15 cellular contexts compared by ENCODE assay signal in the genomic region with DNA sequence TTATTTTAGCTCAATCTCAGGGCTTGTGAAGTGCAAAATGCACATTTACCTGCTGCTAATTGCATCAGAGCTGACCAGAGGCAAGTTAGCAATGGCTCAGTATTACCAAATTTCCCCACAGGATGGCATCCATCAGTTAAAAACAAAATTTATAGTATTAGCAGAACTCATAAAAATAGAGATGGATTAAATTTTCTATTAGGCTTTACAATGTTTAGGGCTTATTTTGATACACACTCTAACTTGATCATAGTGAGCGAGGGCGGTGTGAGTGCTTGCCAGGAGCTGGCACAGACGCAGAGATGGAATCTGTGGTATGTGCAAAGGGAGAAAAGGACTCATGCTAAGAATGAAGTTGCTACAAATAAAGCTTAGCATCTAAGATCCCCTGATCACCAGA.
DNase-seq lines count a peak whose midpoint lies in the region; ATAC-seq and TF ChIP-seq lines count a peak whose summit lies in the region.
"Had no signal": no experiment of that assay in that cellular context is flagged by ENCODE, and none has a peak within 500 bp of the region (broad histone marks: within the 10 kb centered on the region; RNA-seq: fewer than 3 reads in every experiment).

No MANE protein-coding gene starts in this region.

- H3K27ac ChIP-seq in H9 (ENCODE audit: insufficient read length, low read depth, low read length) = no peak overlapping the region
- peak overlapping the region; percentile 21 to 63 (median 26) for H3K27ac ChIP-seq in sigmoid colon

- H2BK12ac ChIP-seq in H9 (ENCODE audit: insufficient read length, low read depth, low read length) = no peak overlapping the region

- H3K14ac ChIP-seq in H9 (ENCODE audit: insufficient read depth, low read length) = no peak overlapping the region

- H2AK5ac ChIP-seq in H9 (ENCODE audit: insufficient read length, low read length) = no peak overlapping the region

- intact Hi-C loops in left ventricle myocardium superior (cut with micrococcal nuclease) (no loop called here), sigmoid colon (cut with DNase I) (no loop called here), natural killer cell (cut with micrococcal nuclease) (no loop called here)

- H3K18ac ChIP-seq in H9 (ENCODE audit: insufficient read length, low read depth, low read length) = no peak overlapping the region

- H3K9me3 ChIP-seq in H9 (ENCODE audit: control insufficient read depth, low read depth, low read length) (no peaks in the 10 kb centered on the region), sigmoid colon (no peaks in the 10 kb centered on the region)

- no peaks in the 10 kb centered on the region for H3K36me3 ChIP-seq in sigmoid colon

- H3K23me2 ChIP-seq in H9 (ENCODE audit: insufficient read length, low read depth, low read length, poor library complexity, severe bottlenecking) = no peaks in the 10 kb centered on the region

- H3K79me2 ChIP-seq in H9 (ENCODE audit: insufficient read depth, low read length) = no peaks in the 10 kb centered on the region

- H2BK5ac ChIP-seq in H9 (ENCODE audit: insufficient read length, low read length) = no peak overlapping the region

- ATAC-seq in left ventricle myocardium superior (peak; percentile 90), natural killer cell (no peak)
- ATAC-seq: esophagus mucosa had no signal

- no peak overlapping the region for H3K23ac ChIP-seq in H9 (ENCODE audit: insufficient read length, low read depth, low read length)

- H3K4me1 ChIP-seq in H9 (ENCODE audit: insufficient read depth, low read length) (no peaks in the 10 kb centered on the region; the same call in 1 of the 2 replicates), sigmoid colon (peaks cover 0 to 39% (median 38%) of the 10 kb centered on the region in 4 donors)

- H4K8ac ChIP-seq in H9 (replicated peaks; ENCODE audit: insufficient read length, low read depth, low read length) = no peak overlapping the region

- no peaks in the 10 kb centered on the region for H3K9me3 Mint-ChIP-seq in H9
- peaks cover 0 to 2% of the 10 kb centered on the region in 2 donors for H3K9me3 Mint-ChIP-seq in natural killer cell
- H3K9me3 Mint-ChIP-seq: activated CD4-positive, alpha-beta T cell treated with anti-CD3 and anti-CD28 coated beads, Interleukin-2, amount 10 ng/mL, durations not matched to agents 24 days and 14 days; memory B cell had no signal

- H4K20me1 ChIP-seq in H9 (ENCODE audit: control insufficient read depth, insufficient read depth, insufficient read length) = no peaks in the 10 kb centered on the region

- H2BK15ac ChIP-seq in H9 (ENCODE audit: low read depth, low read length) = no peak overlapping the region

- no peak overlapping the region for H3K56ac ChIP-seq in H9 (ENCODE audit: insufficient read length, low read depth, low read length)

- H3K27ac Mint-ChIP-seq in H9 (no peak overlapping the region), natural killer cell (no peak overlapping the region)
- H3K27ac Mint-ChIP-seq: activated CD4-positive, alpha-beta T cell treated with anti-CD3 and anti-CD28 coated beads, Interleukin-2, amount 10 ng/mL, durations not matched to agents 24 days and 14 days; activated naive CD8-positive, alpha-beta T cell; memory B cell had no signal

- no peak overlapping the region for H2AFZ ChIP-seq in H9 (ENCODE audit: low read length)

- H3T11ph ChIP-seq in H9 (ENCODE audit: low read length) = no peak overlapping the region

- H3K4me2 ChIP-seq in H9 (ENCODE audit: insufficient read depth, insufficient read length, low read length) = no peak overlapping the region

- H3K27me3 ChIP-seq in H9 (ENCODE audit: insufficient read depth, low read length) (no peaks in the 10 kb centered on the region), sigmoid colon (no peaks in the 10 kb centered on the region)

- no peak for TF ChIP-seq EP300 in sigmoid colon (IDR thresholded peaks at IDR 0.05)

- WGBS in H9 (ENCODE audit: extremely low coverage, insufficient read length, low lambda C conversion rate) = no CpG with 5 or more reads among the region's 3 CpGs
- 66 to 89% methylated on average over 3 of the region's 3 CpGs for WGBS in sigmoid colon, 2 donors

- no peaks in the 10 kb centered on the region for H3K36me3 Mint-ChIP-seq in H9 (ENCODE audit: insufficient read depth in 1 of 3, low read depth in 3 of 3)
- H3K36me3 Mint-ChIP-seq in natural killer cell = no peaks in the 10 kb centered on the region
- H3K36me3 Mint-ChIP-seq: activated naive CD8-positive, alpha-beta T cell; memory B cell had no signal

- no peak for DNase-seq in H9
- DNase-seq in amniotic epithelial cell (ENCODE audit: low read depth) = peak; percentile 36
- DNase-seq in left ventricle myocardium superior = peak; percentile 45
- no peak for DNase-seq in sigmoid colon
- DNase-seq in SHP77 treated with DMSO at 0.1 percent for 48 hours (lab: John Stamatoyannopoulos, UW) = no peak
- no peak for DNase-seq in SHP77 (lab: John Stamatoyannopoulos, UW)
- no peak for DNase-seq in natural killer cell
- DNase-seq in GOT3 (lab: John Stamatoyannopoulos, UW) = no peak
- DNase-seq: activated CD4-positive, alpha-beta T cell treated with anti-CD3 and anti-CD28 coated beads, Interleukin-2, amount 10 ng/mL, durations not matched to agents 24 days and 14 days; DMS79 treated with DMSO at 0.1 percent for 48 hours; NCI-H2029; stimulated activated naive CD4-positive, alpha-beta T cell had no signal

- H2BK120ac ChIP-seq in H9 (ENCODE audit: low read depth, low read length, poor library complexity, severe bottlenecking) = no peak overlapping the region

- no peak overlapping the region for H4K5ac ChIP-seq in H9 (ENCODE audit: insufficient read length, low read depth, low read length)

- H3K4me1 Mint-ChIP-seq in H9 = peaks cover 20 to 24% of the 10 kb centered on the region in 2 experiments
- no peaks in the 10 kb centered on the region for H3K4me1 Mint-ChIP-seq in natural killer cell
- H3K4me1 Mint-ChIP-seq: activated CD4-positive, alpha-beta T cell treated with anti-CD3 and anti-CD28 coated beads, Interleukin-2, amount 10 ng/mL, durations not matched to agents 24 days and 14 days; memory B cell had no signal

- H3K79me1 ChIP-seq in H9 (ENCODE audit: insufficient read depth, low read depth, low read length, poor library complexity, severe bottlenecking) = no peaks in the 10 kb centered on the region

- no peak overlapping the region for H3K4me3 ChIP-seq in sigmoid colon

- H4K91ac ChIP-seq in H9 (ENCODE audit: insufficient read length, low read depth, low read length) = no peak overlapping the region

- no peak overlapping the region for H3K9ac ChIP-seq in H9 (ENCODE audit: extremely low read depth, insufficient read length, low read length)

- peak; percentile 46; the same call in 2 of the 3 replicates for TF ChIP-seq CTCF in H9 (conservative IDR thresholded peaks at IDR 0.05)
- peak in 1 of 4 experiments; percentile 25 for TF ChIP-seq CTCF in sigmoid colon (IDR thresholded peaks at IDR 0.05)
- TF ChIP-seq CTCF in natural killer cell (IDR thresholded peaks at IDR 0.05) = no peak

- H3K27me3 Mint-ChIP-seq in H9 (ENCODE audit: low read depth) = no peaks in the 10 kb centered on the region; the same call in 1 of the 2 replicates
- no peaks in the 10 kb centered on the region for H3K27me3 Mint-ChIP-seq in natural killer cell (ENCODE audit: low read depth in 2 of 2)
- H3K27me3 Mint-ChIP-seq: activated CD4-positive, alpha-beta T cell treated with anti-CD3 and anti-CD28 coated beads, Interleukin-2, amount 10 ng/mL, durations not matched to agents 24 days and 14 days; memory B cell had no signal

- no peak for TF ChIP-seq POLR2A in sigmoid colon (IDR thresholded peaks at IDR 0.05)

- H3K4me3 Mint-ChIP-seq in H9 = no peak overlapping the region
- H3K4me3 Mint-ChIP-seq in natural killer cell = no peak overlapping the region
- H3K4me3 Mint-ChIP-seq: activated CD4-positive, alpha-beta T cell treated with anti-CD3 and anti-CD28 coated beads, Interleukin-2, amount 10 ng/mL, durations not matched to agents 24 days and 14 days; activated naive CD8-positive, alpha-beta T cell; memory B cell had no signal

- no peak overlapping the region for H3K4ac ChIP-seq in H9 (ENCODE audit: low read depth, low read length)

- no peak overlapping the region for H2BK20ac ChIP-seq in H9 (ENCODE audit: low read depth, low read length, poor library complexity, severe bottlenecking)

Comparison
In these comparisons a context has a peak if more than half of its experiments do, and no peak if none do; other contexts are left out.
1. DNase-seq: peak in amniotic epithelial cell (single experiment) and left ventricle myocardium superior (single experiment); none in H9 (single experiment), sigmoid colon (single experiment), SHP77 treated with DMSO at 0.1 percent for 48 hours (single experiment), SHP77 (0 of 2), natural killer cell (single experiment) and GOT3 (single experiment).